Comparison of ENCODE assay signal across 34 cellular contexts in genomic region chr11:21883354-21883753, GRCh38.
"Had no signal": no experiment of that assay in that cellular context is flagged by ENCODE, and none has a peak within 500 bp of the region (broad histone marks: within the 10 kb centered on the region; RNA-seq: fewer than 3 reads in every experiment).

No MANE protein-coding gene starts in this region.

- H3K9me3 ChIP-seq: adrenal gland, ascending aorta, body of pancreas, breast epithelium had no signal

- H3K36me3 ChIP-seq: adrenal gland, ascending aorta, brain microvascular endothelial cell, breast epithelium, cardiac muscle cell had no signal

- FAIRE-seq: astrocyte, bronchial epithelial cell had no signal

- H3K4me1 ChIP-seq: adrenal gland, ascending aorta, body of pancreas, breast epithelium had no signal

- ATAC-seq: activated naive CD4-positive, alpha-beta T cell treated with anti-CD3 and anti-CD28 coated beads, Interleukin-2, amount 50 U/mL, for 72 hours; activated naive CD8-positive, alpha-beta T cell treated with anti-CD3 and anti-CD28 coated beads, Interleukin-2, amount 50 U/mL, for 24 hours; activated T-cell treated with anti-CD3 and anti-CD28 coated beads, Interleukin-2, amount 50 U/mL, for 4 hours; activated T-cell treated with anti-CD3 and anti-CD28 coated beads, Interleukin-2, amount 50 U/mL, for 72 hours; activated T-helper 17 cell treated with anti-CD3 and anti-CD28 coated beads, Interleukin-2, amount 50 U/mL, for 72 hours; body of pancreas had no signal

- DNase-seq: activated effector memory CD4-positive, alpha-beta T cell treated with anti-CD3 and anti-CD28 coated beads, Interleukin-2, amount 50 U/mL, for 16 hours; activated effector memory CD4-positive, alpha-beta T cell treated with Interleukin-2 at 50 U/mL for 16 hours; activated gamma-delta T cell; activated gamma-delta T cell treated with Interleukin-2 at 50 U/mL for 16 hours; activated naive CD4-positive, alpha-beta T cell; activated naive CD4-positive, alpha-beta T cell treated with anti-CD3 and anti-CD28 coated beads for 36 hours; activated naive CD4-positive, alpha-beta T cell treated with anti-CD3 and anti-CD28 coated beads, Interleukin-2, amount 10 ng/mL, durations not matched to agents 7 days and 5 days; activated naive CD4-positive, alpha-beta T cell treated with anti-CD3 and anti-CD28 coated beads, Interleukin-2, amount 50 U/mL, for 16 hours; activated naive CD4-positive, alpha-beta T cell treated with Interleukin-2 at 50 U/mL for 16 hours; activated naive CD8-positive, alpha-beta T cell treated with anti-CD3 and anti-CD28 coated beads for 36 hours; activated naive CD8-positive, alpha-beta T cell treated with anti-CD3 and anti-CD28 coated beads, Interleukin-2, amount 10 ng/mL, durations not matched to agents 7 days and 5 days; activated naive CD8-positive, alpha-beta T cell treated with anti-CD3 and anti-CD28 coated beads, Interleukin-2, amount 50 U/mL, for 24 hours; activated T-cell treated with anti-CD3 and anti-CD28 coated beads, Interleukin-2, amount 50 U/mL, for 1 hour; activated T-cell treated with anti-CD3 and anti-CD28 coated beads, Interleukin-2, amount 50 U/mL, for 24 hours; activated T-cell treated with anti-CD3 and anti-CD28 coated beads, Interleukin-2, amount 50 U/mL, for 4 hours; activated T-cell treated with anti-CD3 and anti-CD28 coated beads, Interleukin-2, amount 50 U/mL, for 48 hours; activated T-cell treated with anti-CD3 and anti-CD28 coated beads, Interleukin-2, amount 50 U/mL, for 72 hours; adrenal gland; amniotic stem cell; amygdala; anterior cingulate cortex; aorta; body of pancreas; brain microvascular endothelial cell; caudate nucleus; central memory CD4-positive, alpha-beta T cell; cerebellar nuclear complex had no signal

- H3K4me3 ChIP-seq: adrenal gland, ascending aorta, body of pancreas, breast epithelium, cardiac muscle cell had no signal

- H3K27me3 ChIP-seq: adrenal gland, ascending aorta, body of pancreas, brain microvascular endothelial cell, breast epithelium, cardiac muscle cell had no signal

- H3K27ac ChIP-seq: adrenal gland, ascending aorta, body of pancreas, brain microvascular endothelial cell, breast epithelium, cardiac muscle cell had no signal
